In genomic region chr12:57239587-57240068, GRCh38 we compare ENCODE assay signal across 1 cellular context.
TF ChIP-seq lines count a peak whose summit lies in the region.

No MANE protein-coding gene starts in this region.

TF ChIP-seq in GM12878, 131 proteins besides CTCF, POLR2A, EP300 and RAD21:
- no peak for TF ChIP-seq RCOR1 (conservative IDR thresholded peaks at IDR 0.05; ENCODE audit: low read depth, low read length)
- no peak for TF ChIP-seq BCL3 (IDR thresholded peaks at IDR 0.05; ENCODE audit: borderline replicate concordance, insufficient read depth, low read depth, low read length, poor library complexity, severe bottlenecking)
- no peak for TF ChIP-seq JUNB (IDR thresholded peaks at IDR 0.05)
- no peak for TF ChIP-seq EED (IDR thresholded peaks at IDR 0.05; ENCODE audit: low read depth)
- TF ChIP-seq TBL1XR1 (IDR thresholded peaks at IDR 0.05; ENCODE audit: low read depth, low read length) = no peak
- TF ChIP-seq WRNIP1 (IDR thresholded peaks at IDR 0.05; ENCODE audit: borderline replicate concordance, low read depth, low read length) = no peak
- no peak for TF ChIP-seq IKZF2 (IDR thresholded peaks at IDR 0.05)
- TF ChIP-seq STAT1 (conservative IDR thresholded peaks at IDR 0.05) = no peak
- no peak for TF ChIP-seq MEF2B (IDR thresholded peaks at IDR 0.05; ENCODE audit: partially characterized antibody, poor library complexity, severe bottlenecking)
- no peak for TF ChIP-seq DPF2 (IDR thresholded peaks at IDR 0.05)
- no peak for TF ChIP-seq SIX5 (IDR thresholded peaks at IDR 0.05; ENCODE audit: low read depth, low read length, severe bottlenecking)
- TF ChIP-seq ETV6 (conservative IDR thresholded peaks at IDR 0.05 in 1 of 2, IDR thresholded peaks at IDR 0.05 in 1 of 2; ENCODE audit: borderline replicate concordance in 1 of 2, low read depth in 1 of 2) = no peak
- TF ChIP-seq STAT3 (IDR thresholded peaks at IDR 0.05; ENCODE audit: low read depth, low read length) = no peak
- no peak for TF ChIP-seq SP1 (IDR thresholded peaks at IDR 0.05; ENCODE audit: low read depth, low read length)
- TF ChIP-seq ZBTB11 (CRISPR knock-in tag; IDR thresholded peaks at IDR 0.05) = no peak
- TF ChIP-seq ZNF592 (IDR thresholded peaks at IDR 0.05) = no peak
- no peak for TF ChIP-seq HDAC6 (IDR thresholded peaks at IDR 0.05; ENCODE audit: unreplicated experiment)
TF ChIP-seq in GM12878: peak in this region for 0.
